ENCODE assay signal across 8 cellular contexts in genomic region chr5:69369369-69370121, GRCh38. TPM values are rescaled to one million over a fixed set of nuclear protein-coding genes. Genes with fewer than 3 reads are reported as not detected.
A peak's percentile ranks its signal among the peaks of the same experiment; 100 is the strongest.
DNase-seq lines count a peak whose midpoint lies in the region; ATAC-seq and TF ChIP-seq lines count a peak whose summit lies in the region.

TSS of gene AK6 (minus strand) at chr5:69369520. CDS start at chr5:69369490, 30 bp downstream.
TSS of gene RAD17 (plus strand) at chr5:69369818. CDS start at chr5:69372209, 2,391 bp downstream.
TSS of gene TAF9 (minus strand) at chr5:69369520. CDS start at chr5:69365737, 3,783 bp downstream.

- peak within 1 kb of the TSS; percentile 87 for H3K4me3 Mint-ChIP-seq in endodermal cell

- H3K27me3 ChIP-seq in NT2/D1 (ENCODE audit: insufficient read depth, insufficient read length) (no peaks in the 10 kb centered on the region), endodermal cell (ENCODE audit: control insufficient read depth, insufficient read depth, low read length, poor library complexity, severe bottlenecking) (no peaks in the 10 kb centered on the region)

- H3K4me1 ChIP-seq in NT2/D1 (ENCODE audit: insufficient read depth, insufficient read length) (no peaks in the 10 kb centered on the region), endodermal cell (ENCODE audit: control insufficient read depth, insufficient read depth, low read length) (no peaks in the 10 kb centered on the region)

- no peaks in the 10 kb centered on the region for H3K9me3 Mint-ChIP-seq in endodermal cell

- no peak for TF ChIP-seq CTCF in endodermal cell (conservative IDR thresholded peaks at IDR 0.05)

- no peaks in the 10 kb centered on the region for H3K27me3 Mint-ChIP-seq in endodermal cell (ENCODE audit: insufficient read depth)

- peak; percentile 86 for DNase-seq in COR-L47 (lab: John Stamatoyannopoulos, UW)
- peak in 75 of 76 experiments; percentile 59 to 99 (median 87) for DNase-seq in HUDEP-2 (lab: John Stamatoyannopoulos, UW; ENCODE audit: unreplicated experiment in 76 of 76)
- DNase-seq in NT2/D1 (ENCODE audit: low read depth, low spot score) = peak; percentile 84
- peak; percentile 75 for DNase-seq in activated CD8-positive, alpha-beta memory T cell treated with anti-CD3 and anti-CD28 coated beads, Interleukin-2, amount 50 U/mL, for 1 hour (ENCODE audit: extremely low read depth)
- DNase-seq in endodermal cell = peak; percentile 97
- peak; percentile 97 for DNase-seq in mesenteric fat pad (ENCODE audit: low spot score)
- peak; percentile 73 for DNase-seq in stimulated activated CD8-positive, alpha-beta memory T cell treated with anti-CD3 and anti-CD28 coated beads, Interleukin-15, amount 100 ng/mL, for 24 hours (ENCODE audit: low read depth)

- H3K9me3 ChIP-seq in NT2/D1 (ENCODE audit: insufficient read depth, low read length) (no peaks in the 10 kb centered on the region), endodermal cell (ENCODE audit: control insufficient read depth, low read length) (no peaks in the 10 kb centered on the region)

- peaks cover 38% of the 10 kb centered on the region for H3K36me3 ChIP-seq in NT2/D1 (ENCODE audit: insufficient read depth, insufficient read length, low read length)
- H3K36me3 ChIP-seq in endodermal cell (ENCODE audit: control insufficient read depth, insufficient read depth, low read length) = peaks cover 28% of the 10 kb centered on the region

- peaks cover 16% of the 10 kb centered on the region for H3K4me1 Mint-ChIP-seq in endodermal cell

- H3K9ac ChIP-seq in NT2/D1 (ENCODE audit: insufficient read length, low read depth) (peak within 1 kb of the TSS; percentile 86), endodermal cell (ENCODE audit: extremely low read depth, low read length, poor library complexity, severe bottlenecking) (peak within 1 kb of the TSS; percentile 96)

- H3K27ac Mint-ChIP-seq in endodermal cell = peak within 1 kb of the TSS; percentile 99

- 0% methylated on average over 18 to 63 of the region's 63 CpGs for WGBS in endodermal cell (ENCODE audit: insufficient coverage in 1 of 2, insufficient read length in 1 of 2), 2 experiments

- H3K4me3 ChIP-seq in NT2/D1 (ENCODE audit: insufficient read length, low read depth) = peak within 1 kb of the TSS; percentile 58
- H3K4me3 ChIP-seq in endodermal cell (ENCODE audit: low read length) = peak within 1 kb of the TSS; percentile 99

- H3K36me3 Mint-ChIP-seq in endodermal cell (ENCODE audit: low read depth) = peaks cover 27% of the 10 kb centered on the region

- peak; percentile 93 for ATAC-seq in GM21381 (IDR thresholded peaks at IDR 0.05; ENCODE audit: unreplicated experiment)

- H3K27ac ChIP-seq in endodermal cell (ENCODE audit: low read depth, low read length) = peak within 1 kb of the TSS; percentile 100

RNA-seq across cellular contexts. Expression of gene AK6, which starts in this region (rescaled TPM):
- total RNA-seq in endodermal cell (10 to 100 TPM; 32.6 to 54.2 TPM), mesenteric fat pad (44.9 TPM)
- polyA plus RNA-seq in endodermal cell (2013, experiment 1 of 2) = 49.8 TPM
- 45.9 TPM for polyA plus RNA-seq in endodermal cell (2013, experiment 2 of 2)

RNA-seq across cellular contexts. Expression of gene RAD17, which starts in this region (rescaled TPM):
- total RNA-seq in endodermal cell = 10 to 100 TPM; 30.1 to 40.0 TPM
- 38.8 TPM for polyA plus RNA-seq in endodermal cell (2013, experiment 1 of 2)
- 35.3 TPM for polyA plus RNA-seq in endodermal cell (2013, experiment 2 of 2)
- total RNA-seq in mesenteric fat pad = 18.4 TPM

RNA-seq across cellular contexts. Expression of gene TAF9, which starts in this region (rescaled TPM):
- total RNA-seq in endodermal cell (10 to 100 TPM; 69.5 to 74.3 TPM), mesenteric fat pad (62.1 TPM)
- polyA plus RNA-seq in endodermal cell (2013, experiment 1 of 2) = 72.4 TPM
- polyA plus RNA-seq in endodermal cell (2013, experiment 2 of 2) = 67.6 TPM

Comparison
In these comparisons a context has a peak if more than half of its experiments do, and no peak if none do; other contexts are left out.
1. Peak in every context shown above with its lines: DNase-seq, ATAC-seq, H3K4me3 ChIP-seq and H3K27ac ChIP-seq.